In the genomic region with DNA sequence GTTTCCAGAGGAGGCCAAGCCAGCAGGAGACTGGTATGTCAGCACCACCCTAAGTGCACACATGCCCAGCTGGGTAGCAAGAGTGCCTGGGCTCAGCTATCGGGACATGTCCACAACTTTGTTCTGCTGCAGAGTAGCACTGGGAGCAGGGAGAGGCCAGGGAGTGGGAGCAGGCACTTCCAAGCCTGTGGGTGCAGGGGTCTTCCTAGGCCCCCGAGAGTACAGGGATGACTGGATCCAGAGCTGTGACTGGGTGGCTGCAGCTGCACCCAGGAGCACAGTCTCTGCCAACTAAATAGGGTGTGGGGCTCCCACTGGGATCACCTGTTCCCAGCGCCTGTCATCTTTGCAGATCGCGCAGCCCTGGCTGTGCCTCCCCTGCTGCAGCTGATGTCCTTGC, we compare ENCODE assay signal across 35 cellular contexts.
"Had no signal": no experiment of that assay in that cellular context is flagged by ENCODE, and none has a peak within 500 bp of the region (broad histone marks: within the 10 kb centered on the region; RNA-seq: fewer than 3 reads in every experiment).

No MANE protein-coding gene starts in this region.

- H3K27me3 ChIP-seq: adrenal gland, body of pancreas, esophagus muscularis mucosa, foreskin keratinocyte, gastrocnemius medialis, heart left ventricle had no signal

- H3K27ac ChIP-seq: adrenal gland, body of pancreas, esophagus muscularis mucosa, foreskin keratinocyte, gastrocnemius medialis, heart left ventricle, WERI-Rb-1 had no signal

- H3K27me3 Mint-ChIP-seq: activated B cell treated with CpG ODN at 0.5 μM for 24 hours; activated CD8-positive, alpha-beta memory T cell treated with anti-CD3 and anti-CD28 coated beads, Interleukin-2, amount 10 ng/mL, durations not matched to agents 7 days and 5 days; activated naive CD4-positive, alpha-beta T cell treated with anti-CD3 and anti-CD28 coated beads, Interleukin-2, amount 50 U/mL, for 24 hours; activated naive CD8-positive, alpha-beta T cell treated with anti-CD3 and anti-CD28 coated beads for 36 hours; activated naive CD8-positive, alpha-beta T cell treated with anti-CD3 and anti-CD28 coated beads, Interleukin-2, amount 50 U/mL, for 24 hours; effector memory CD8-positive, alpha-beta T cell had no signal

- H3K4me3 ChIP-seq: adrenal gland, body of pancreas, esophagus muscularis mucosa, gastrocnemius medialis, heart left ventricle had no signal

- ATAC-seq: activated CD4-positive, CD25-positive, alpha-beta regulatory T cell treated with anti-CD3 and anti-CD28 coated beads, Interleukin-2, amount 50 U/mL, for 24 hours; activated CD8-positive, alpha-beta memory T cell treated with anti-CD3 and anti-CD28 coated beads, Interleukin-2, amount 10 ng/mL, durations not matched to agents 7 days and 5 days; activated CD8-positive, alpha-beta T cell treated with anti-CD3 and anti-CD28 coated beads, Interleukin-2, amount 10 ng/mL, durations not matched to agents 7 days and 5 days; activated naive CD8-positive, alpha-beta T cell treated with anti-CD3 and anti-CD28 coated beads, Interleukin-2, amount 50 U/mL, for 24 hours; body of pancreas; effector memory CD8-positive, alpha-beta T cell; foreskin keratinocyte; gastrocnemius medialis; heart left ventricle had no signal

- H3K4me1 ChIP-seq: adrenal gland, body of pancreas, esophagus muscularis mucosa, foreskin keratinocyte, gastrocnemius medialis, heart left ventricle had no signal

- H3K27ac Mint-ChIP-seq: activated B cell treated with CpG ODN at 0.5 μM for 24 hours; activated CD8-positive, alpha-beta memory T cell treated with anti-CD3 and anti-CD28 coated beads, Interleukin-2, amount 10 ng/mL, durations not matched to agents 7 days and 5 days; activated CD8-positive, alpha-beta T cell treated with anti-CD3 and anti-CD28 coated beads, Interleukin-2, amount 10 ng/mL, durations not matched to agents 7 days and 5 days; activated naive CD4-positive, alpha-beta T cell treated with anti-CD3 and anti-CD28 coated beads for 36 hours; activated naive CD4-positive, alpha-beta T cell treated with anti-CD3 and anti-CD28 coated beads, Interleukin-2, amount 50 U/mL, for 24 hours; activated naive CD8-positive, alpha-beta T cell treated with anti-CD3 and anti-CD28 coated beads for 36 hours; activated naive CD8-positive, alpha-beta T cell treated with anti-CD3 and anti-CD28 coated beads, Interleukin-2, amount 50 U/mL, for 24 hours; activated T-helper 1 cell treated with anti-CD3 and anti-CD28 coated beads, Interleukin-12 subunit alpha, Interleukin-12 subunit beta, Interleukin-2, Interleukin-4 antibody, amounts not matched to agents 30 ng/mL and 10 ng/mL and 1 ng/mL, durations not matched to agents 14 hours and 24 hours and 36 hours; activated T-helper 2 cell treated with anti-CD3 and anti-CD28 coated beads, Interferon-gamma antibody, Interleukin-2, Interleukin-4, amounts not matched to agents 10 μg/mL and 5 μg/mL and 100 μg/mL, durations not matched to agents 14 hours and 24 hours and 36 hours; effector memory CD8-positive, alpha-beta T cell; T-helper 2 cell treated with Interferon-gamma antibody and Interleukin-4, amounts not matched to agents 5 μg/mL and 100 μg/mL, for 36 hours had no signal

- H3K4me1 Mint-ChIP-seq: activated B cell treated with CpG ODN at 0.5 μM for 24 hours; activated CD8-positive, alpha-beta memory T cell treated with anti-CD3 and anti-CD28 coated beads, Interleukin-2, amount 10 ng/mL, durations not matched to agents 7 days and 5 days; activated naive CD4-positive, alpha-beta T cell treated with anti-CD3 and anti-CD28 coated beads, Interleukin-2, amount 50 U/mL, for 24 hours; activated naive CD8-positive, alpha-beta T cell treated with anti-CD3 and anti-CD28 coated beads for 36 hours; activated naive CD8-positive, alpha-beta T cell treated with anti-CD3 and anti-CD28 coated beads, Interleukin-2, amount 50 U/mL, for 24 hours had no signal

- H3K9me3 ChIP-seq: adrenal gland, body of pancreas, gastrocnemius medialis had no signal

- DNase-seq: activated B cell treated with CpG ODN at 0.5 μM for 24 hours; activated CD4-positive, alpha-beta T cell treated with anti-CD3 and anti-CD28 coated beads for 48 hours; activated CD4-positive, alpha-beta T cell treated with anti-CD3 and anti-CD28 coated beads, Interleukin-2, amount 50 U/mL, for 1 hour; activated CD4-positive, alpha-beta T cell treated with anti-CD3 and anti-CD28 coated beads, Interleukin-2, amount 50 U/mL, for 48 hours; activated CD8-positive, alpha-beta memory T cell treated with anti-CD3 and anti-CD28 coated beads, Interleukin-2, amount 10 ng/mL, durations not matched to agents 7 days and 5 days; activated CD8-positive, alpha-beta memory T cell treated with anti-CD3 and anti-CD28 coated beads, Interleukin-2, amount 50 U/mL, for 4 hours; activated CD8-positive, alpha-beta T cell treated with anti-CD3 and anti-CD28 coated beads, Interleukin-2, amount 10 ng/mL, durations not matched to agents 7 days and 5 days; activated effector memory CD4-positive, alpha-beta T cell treated with anti-CD3 and anti-CD28 coated beads, Interleukin-2, amount 50 U/mL, for 16 hours; activated naive CD4-positive, alpha-beta T cell treated with anti-CD3 and anti-CD28 coated beads for 36 hours; activated naive CD8-positive, alpha-beta T cell treated with anti-CD3 and anti-CD28 coated beads for 36 hours; activated naive CD8-positive, alpha-beta T cell treated with anti-CD3 and anti-CD28 coated beads, Interleukin-2, amount 50 U/mL, for 24 hours; activated T-cell treated with anti-CD3 and anti-CD28 coated beads, Interleukin-2, amount 50 U/mL, for 1 hour; activated T-cell treated with anti-CD3 and anti-CD28 coated beads, Interleukin-2, amount 50 U/mL, for 48 hours; adrenal gland; amygdala; aorta; body of pancreas; caudate nucleus; cortex of kidney; dermis blood vessel endothelial cell; effector CD4-positive, alpha-beta T cell; effector memory CD8-positive, alpha-beta T cell; erythroblast; foreskin keratinocyte; gastrocnemius medialis; glutamatergic neuron; T1000; WERI-Rb-1 had no signal

- H3K36me3 Mint-ChIP-seq: activated CD8-positive, alpha-beta memory T cell treated with anti-CD3 and anti-CD28 coated beads, Interleukin-2, amount 10 ng/mL, durations not matched to agents 7 days and 5 days; activated naive CD4-positive, alpha-beta T cell treated with anti-CD3 and anti-CD28 coated beads, Interleukin-2, amount 50 U/mL, for 24 hours; activated naive CD8-positive, alpha-beta T cell treated with anti-CD3 and anti-CD28 coated beads for 36 hours had no signal

- H3K4me3 Mint-ChIP-seq: activated B cell treated with CpG ODN at 0.5 μM for 24 hours; activated CD8-positive, alpha-beta memory T cell treated with anti-CD3 and anti-CD28 coated beads, Interleukin-2, amount 10 ng/mL, durations not matched to agents 7 days and 5 days; activated CD8-positive, alpha-beta T cell treated with anti-CD3 and anti-CD28 coated beads, Interleukin-2, amount 10 ng/mL, durations not matched to agents 7 days and 5 days; activated naive CD4-positive, alpha-beta T cell treated with anti-CD3 and anti-CD28 coated beads for 36 hours; activated naive CD4-positive, alpha-beta T cell treated with anti-CD3 and anti-CD28 coated beads, Interleukin-2, amount 50 U/mL, for 24 hours; activated naive CD8-positive, alpha-beta T cell treated with anti-CD3 and anti-CD28 coated beads for 36 hours; activated naive CD8-positive, alpha-beta T cell treated with anti-CD3 and anti-CD28 coated beads, Interleukin-2, amount 50 U/mL, for 24 hours; activated T-helper 1 cell treated with anti-CD3 and anti-CD28 coated beads, Interleukin-12 subunit alpha, Interleukin-12 subunit beta, Interleukin-2, Interleukin-4 antibody, amounts not matched to agents 30 ng/mL and 10 ng/mL and 1 ng/mL, durations not matched to agents 14 hours and 24 hours and 36 hours; effector memory CD8-positive, alpha-beta T cell; T-helper 2 cell treated with Interferon-gamma antibody and Interleukin-4, amounts not matched to agents 5 μg/mL and 100 μg/mL, for 36 hours had no signal

- H3K36me3 ChIP-seq: adrenal gland, esophagus muscularis mucosa, gastrocnemius medialis, heart left ventricle, WERI-Rb-1 had no signal
